9 cellular contexts compared by ENCODE assay signal in the genomic region with DNA sequence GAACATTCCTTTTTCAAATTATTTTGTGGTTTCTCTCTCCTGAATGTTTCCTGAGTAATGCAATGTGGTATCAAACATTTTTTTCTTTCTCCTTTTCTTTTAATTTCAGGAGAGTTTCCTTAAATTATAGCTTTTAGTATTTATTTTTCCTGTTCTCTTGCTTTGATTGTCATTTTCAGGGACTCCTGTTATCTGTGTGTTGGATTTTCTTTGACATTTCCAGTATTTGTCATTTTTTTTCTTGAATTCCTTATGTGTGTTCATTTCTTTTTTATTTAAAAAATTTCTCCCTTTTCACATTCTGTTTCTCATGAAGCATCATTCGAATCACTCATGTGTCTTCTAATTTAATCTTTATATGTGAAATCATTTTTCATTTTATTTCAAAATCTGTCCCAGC.
"Had no signal": no experiment of that assay in that cellular context is flagged by ENCODE, and none has a peak within 500 bp of the region (broad histone marks: within the 10 kb centered on the region; RNA-seq: fewer than 3 reads in every experiment).

No MANE protein-coding gene starts in this region.

- H3K27ac ChIP-seq: GM23248 had no signal

- ATAC-seq: GM23338, HCT116 had no signal

- H3K27ac Mint-ChIP-seq: GM23338, H9, HFFc6 had no signal

- DNase-seq: GM23248, GOT3, H7, H9, HCEC 1CT, HFFc6 had no signal

- H3K36me3 ChIP-seq: HAP-1 had no signal

- H3K4me3 ChIP-seq: GM23248, GM23338, HAP-1 had no signal

- H3K4me1 ChIP-seq: HAP-1 had no signal

- H3K9me3 ChIP-seq: HAP-1 had no signal
